Comparison of ENCODE assay signal across 1 cellular context in genomic region chr6:122459865-122460416, GRCh38.
TF ChIP-seq lines count a peak whose summit lies in the region.
"Not testable (repeated sequence)": the region's sequence is repeated elsewhere in the genome, so short reads cannot be mapped to it uniquely, and the experiment has no call there.

No MANE protein-coding gene starts in this region.

TF ChIP-seq in HepG2, 621 proteins besides CTCF, POLR2A, EP300 and RAD21:
- TF ChIP-seq ZNF460 (CRISPR knock-in tag; IDR thresholded peaks at IDR 0.05; ENCODE audit: borderline replicate concordance), result peak; percentile 90
- not testable (repeated sequence) for TF ChIP-seq SOX13 (IDR thresholded peaks at IDR 0.05)
- peak in 1 of 2 experiments; percentile 47; a peak in 2 of 4 replicates for TF ChIP-seq SOX13 (CRISPR knock-in tag; conservative IDR thresholded peaks at IDR 0.05 in 1 of 2, IDR thresholded peaks at IDR 0.05 in 1 of 2)
- peak; percentile 95 for TF ChIP-seq KAT2B (IDR thresholded peaks at IDR 0.05; ENCODE audit: borderline replicate concordance, low read depth, low read length)
- 0 out of 2 replicates have a peak, but pooled peaks have one; percentile 15 for TF ChIP-seq HDAC1 (CRISPR knock-in tag; IDR thresholded peaks at IDR 0.05)
- TF ChIP-seq ONECUT2 (CRISPR knock-in tag; IDR thresholded peaks at IDR 0.05), result peak; percentile 45; the same call in 1 of the 2 replicates
- TF ChIP-seq ZMYM3 (CRISPR knock-in tag; IDR thresholded peaks at IDR 0.05), result 0 out of 2 replicates have a peak, but pooled peaks have one; percentile 41
- 0 out of 2 replicates have a peak, but pooled peaks have one; percentile 43 for TF ChIP-seq ZFP82 (CRISPR knock-in tag; IDR thresholded peaks at IDR 0.05; ENCODE audit: borderline replicate concordance)
